8 cellular contexts compared by ENCODE assay signal in genomic region chr6:31619805-31620585, GRCh38.
DNase-seq lines count a peak whose midpoint lies in the region; ATAC-seq lines count a peak whose summit lies in the region.

No MANE protein-coding gene starts in this region.

- peak overlapping the region; percentile 97 for H3K27ac Mint-ChIP-seq in activated naive CD4-positive, alpha-beta T cell treated with anti-CD3 and anti-CD28 coated beads, Interleukin-2, amount 50 U/mL, for 24 hours

- H3K4me3 ChIP-seq in GM08714 (ENCODE audit: low read length) (peak overlapping the region; percentile 70), SK-N-MC (peak overlapping the region; percentile 83)

- H3K9ac ChIP-seq in SK-N-MC (ENCODE audit: insufficient read length): peak overlapping the region; percentile 89

- peak overlapping the region; percentile 99 for H3K27ac ChIP-seq in SK-N-MC

- H3K9me3 Mint-ChIP-seq in activated naive CD4-positive, alpha-beta T cell treated with anti-CD3 and anti-CD28 coated beads, Interleukin-2, amount 50 U/mL, for 24 hours: no peaks in the 10 kb centered on the region

- peak overlapping the region; percentile 95 for H3K4me3 Mint-ChIP-seq in activated naive CD4-positive, alpha-beta T cell treated with anti-CD3 and anti-CD28 coated beads, Interleukin-2, amount 50 U/mL, for 24 hours

- H3K4me1 Mint-ChIP-seq in activated naive CD4-positive, alpha-beta T cell treated with anti-CD3 and anti-CD28 coated beads, Interleukin-2, amount 50 U/mL, for 24 hours: peaks cover 50% of the 10 kb centered on the region

- H3K27me3 Mint-ChIP-seq in activated naive CD4-positive, alpha-beta T cell treated with anti-CD3 and anti-CD28 coated beads, Interleukin-2, amount 50 U/mL, for 24 hours: no peaks in the 10 kb centered on the region

- H3K9me3 ChIP-seq in SK-N-MC (ENCODE audit: low read depth, low read length): no peaks in the 10 kb centered on the region

- peak; percentile 98 for DNase-seq in NCI-H1048 (lab: John Stamatoyannopoulos, UW)
- DNase-seq in SK-N-MC (ENCODE audit: low read depth, low spot score): peak; percentile 98
- peak; percentile 99 for DNase-seq in globus pallidus (ENCODE audit: low spot score)
- peak; percentile 95 for DNase-seq in non-pigmented ciliary epithelial cell (ENCODE audit: low read depth)
- peak; percentile 98 for DNase-seq in superior temporal gyrus (ENCODE audit: extremely low spot score)

- peak; percentile 74 for ATAC-seq in HG02588 (IDR thresholded peaks at IDR 0.05; ENCODE audit: unreplicated experiment)

- peaks cover 38% of the 10 kb centered on the region for H3K36me3 ChIP-seq in SK-N-MC (ENCODE audit: insufficient read depth, low read length)

- peaks cover 14% of the 10 kb centered on the region for H3K36me3 Mint-ChIP-seq in activated naive CD4-positive, alpha-beta T cell treated with anti-CD3 and anti-CD28 coated beads, Interleukin-2, amount 50 U/mL, for 24 hours

Comparison
In these comparisons a context has a peak if more than half of its experiments do, and no peak if none do; other contexts are left out.
1. Peak in every context shown above with its lines: DNase-seq, ATAC-seq, H3K4me3 ChIP-seq and H3K27ac ChIP-seq.